ENCODE assay signal across 17 cellular contexts in genomic region chr6:126181173-126181741, GRCh38.
DNase-seq lines count a peak whose midpoint lies in the region; ATAC-seq, FAIRE-seq and TF ChIP-seq lines count a peak whose summit lies in the region.
"Had no signal": no experiment of that assay in that cellular context is flagged by ENCODE, and none has a peak within 500 bp of the region (broad histone marks: within the 10 kb centered on the region; RNA-seq: fewer than 3 reads in every experiment).

No MANE protein-coding gene starts in this region.

- H3K79me2 ChIP-seq in HepG2 (ENCODE audit: insufficient read depth, low read length) (no peaks in the 10 kb centered on the region), mammary epithelial cell (ENCODE audit: insufficient read depth, low read length) (no peaks in the 10 kb centered on the region)

- DNase-seq in HepG2 (ENCODE audit: low spot score) (peak; percentile 67), right lobe of liver (no peak), mammary epithelial cell (peak; percentile 52), mesenchymal stem cell (no peak), uterus (no peak), NOMO-1 treated with dmso at 0.1 percent for 144 hours (lab: John Stamatoyannopoulos, UW; ENCODE audit: unreplicated experiment) (no peak)
- no peak for DNase-seq in activated CD4-positive, alpha-beta T cell treated with anti-CD3 and anti-CD28 coated beads, Interleukin-2, amount 50 U/mL, for 1 hour
- DNase-seq: activated CD4-positive, alpha-beta T cell treated with anti-CD3 and anti-CD28 coated beads, Interleukin-2, amount 10 ng/mL, durations not matched to agents 7 days and 5 days; naive thymus-derived CD4-positive, alpha-beta T cell; NCI-H1048; NCI-H2107; NCI-H510A treated with DMSO at 0.1 percent for 48 hours; pancreas; SIG-M5 had no signal

- H3K9me3 ChIP-seq in HepG2 (ENCODE audit: low read length) = no peaks in the 10 kb centered on the region
- H3K9me3 ChIP-seq in right lobe of liver = no peaks in the 10 kb centered on the region
- H3K9me3 ChIP-seq in mammary epithelial cell (replicated peaks; ENCODE audit: insufficient read depth, low read length) = no peaks in the 10 kb centered on the region
- H3K9me3 ChIP-seq in mesenchymal stem cell (ENCODE audit: control insufficient read depth, low read length) = no peaks in the 10 kb centered on the region
- no peaks in the 10 kb centered on the region for H3K9me3 ChIP-seq in uterus
- H3K9me3 ChIP-seq: pancreas had no signal

- TF ChIP-seq POLR2A in HepG2 (IDR thresholded peaks at IDR 0.05; ENCODE audit: insufficient read depth in 1 of 2, low read depth in 2 of 2, low read length in 2 of 2) (no peak), right lobe of liver (IDR thresholded peaks at IDR 0.05) (no peak), uterus (IDR thresholded peaks at IDR 0.05) (no peak)

- CTCF ChIA-PET in HepG2 (lab: Yijun Ruan, JAX; ENCODE audit: low intra/inter-chr PET ratio, low total read pairs) = no interaction called here
- CTCF ChIA-PET in mammary epithelial cell (lab: Charles Lee; ENCODE audit: low non-redundant PET) = no interaction called here

- POLR2A ChIA-PET in HepG2 (lab: Yijun Ruan, JAX) = no interaction called here

- H2AFZ ChIP-seq in HepG2 (ENCODE audit: low read length) (no peak overlapping the region), mammary epithelial cell (ENCODE audit: low read depth, low read length) (peak overlapping the region; percentile 31), mesenchymal stem cell (ENCODE audit: low read depth, low read length) (no peak overlapping the region)

- BruUV-seq in HepG2 (replicated peaks; lab: Mats Ljungman, UMichigan) = no TSS peak
- BruUV-seq in mammary epithelial cell (replicated peaks; lab: Mats Ljungman, UMichigan) = no TSS peak

- no peak overlapping the region for H2BK12ac ChIP-seq in mesenchymal stem cell (ENCODE audit: low read length in 2 of 2)

- H3K4me3 ChIP-seq in HepG2 (replicated peaks in 1 of 3; ENCODE audit: insufficient read depth in 1 of 3, low read depth in 2 of 3, low read length in 3 of 3) (no peak overlapping the region), right lobe of liver (no peak overlapping the region), mammary epithelial cell (replicated peaks in 1 of 3; ENCODE audit: insufficient read depth in 1 of 3, low read depth in 2 of 3, low read length in 3 of 3) (no peak overlapping the region), mesenchymal stem cell (ENCODE audit: insufficient read depth in 1 of 2, low read depth in 1 of 2, low read length in 2 of 2) (no peak overlapping the region), uterus (no peak overlapping the region)
- H3K4me3 ChIP-seq: pancreas had no signal

- no peak overlapping the region for H2BK15ac ChIP-seq in mesenchymal stem cell (ENCODE audit: low read depth, poor library complexity, severe bottlenecking)

- no peak for ATAC-seq in HepG2
- no peak for ATAC-seq in right lobe of liver
- no peak for ATAC-seq in GM19395 (IDR thresholded peaks at IDR 0.05; ENCODE audit: unreplicated experiment)
- ATAC-seq: naive thymus-derived CD4-positive, alpha-beta T cell; pancreas had no signal

- no peak overlapping the region for H4K8ac ChIP-seq in mesenchymal stem cell (ENCODE audit: low read length)

- H3K4me1 ChIP-seq in HepG2 (ENCODE audit: insufficient read depth, low read length) = peaks cover 25% of the 10 kb centered on the region
- peaks cover 0 to 4% (median 0%) of the 10 kb centered on the region in 4 donors for H3K4me1 ChIP-seq in right lobe of liver
- peaks cover 31% of the 10 kb centered on the region for H3K4me1 ChIP-seq in mammary epithelial cell (ENCODE audit: insufficient read depth, low read length)
- H3K4me1 ChIP-seq in mesenchymal stem cell (ENCODE audit: control insufficient read depth, insufficient read depth, low read depth, low read length) = no peaks in the 10 kb centered on the region
- peaks cover 0 to 9% of the 10 kb centered on the region in 2 donors for H3K4me1 ChIP-seq in uterus
- H3K4me1 ChIP-seq: pancreas had no signal

- TF ChIP-seq RAD21 in HepG2 (CRISPR knock-in tag; IDR thresholded peaks at IDR 0.05) = no peak

- H3K9ac ChIP-seq in HepG2 (ENCODE audit: insufficient read depth, low read depth, low read length) (no peak overlapping the region), mammary epithelial cell (ENCODE audit: insufficient read depth, low read length) (no peak overlapping the region), mesenchymal stem cell (ENCODE audit: low read length) (peak overlapping the region; percentile 3)

- H3K36me3 ChIP-seq in HepG2 (replicated peaks in 1 of 2; ENCODE audit: control insufficient read depth in 1 of 2, insufficient read depth in 2 of 2, low read length in 2 of 2) (peaks cover 3% of the 10 kb centered on the region in 2 experiments; a peak in 2 of 5 replicates), right lobe of liver (no peaks in the 10 kb centered on the region), mammary epithelial cell (ENCODE audit: insufficient read depth, low read length) (no peaks in the 10 kb centered on the region), mesenchymal stem cell (ENCODE audit: control insufficient read depth in 1 of 2, insufficient read depth in 2 of 2, low read depth in 1 of 2, low read length in 2 of 2) (no peaks in the 10 kb centered on the region), uterus (no peaks in the 10 kb centered on the region)
- H3K36me3 ChIP-seq: pancreas had no signal

- H3K79me1 ChIP-seq in mesenchymal stem cell (replicated peaks; ENCODE audit: low read length, poor library complexity, severe bottlenecking) = no peaks in the 10 kb centered on the region

- TF ChIP-seq CTCF in HepG2 (CRISPR knock-in tag; IDR thresholded peaks at IDR 0.05) (no peak), right lobe of liver (IDR thresholded peaks at IDR 0.05) (no peak), mammary epithelial cell (conservative IDR thresholded peaks at IDR 0.05 in 1 of 2, IDR thresholded peaks at IDR 0.05 in 1 of 2; ENCODE audit: extremely low read depth in 1 of 2, insufficient read depth in 1 of 2, low read depth in 1 of 2, low read length in 2 of 2) (no peak), uterus (IDR thresholded peaks at IDR 0.05) (no peak)

- in situ Hi-C loops in HepG2 (cut with HindIII; ENCODE audit: extremely low pct_ligation_motif_present, low pct_unique_long_range_greater_than_20kb) (no loop called here), mammary epithelial cell (cut with MboI; ENCODE audit: low sequenced_read_pairs in 2 of 2) (no loop called here)

- no peak overlapping the region for H2BK5ac ChIP-seq in mesenchymal stem cell (ENCODE audit: low read depth, low read length, poor library complexity, severe bottlenecking)

- H2AK5ac ChIP-seq in mesenchymal stem cell (ENCODE audit: low read length, severe bottlenecking) = no peak overlapping the region

- FAIRE-seq in HepG2 (lab: Jason Lieb, UNC) = no peak

- no peak overlapping the region for H2BK120ac ChIP-seq in mesenchymal stem cell (ENCODE audit: low read depth, low read length)

- dilution Hi-C loops in mammary epithelial cell (cut with HindIII; ENCODE audit: low sequenced_read_pairs) = no loop called here

- intact Hi-C loops in HepG2 (cut with micrococcal nuclease; ENCODE audit: unreplicated experiment) = no loop called here
- intact Hi-C loops in right lobe of liver (cut with DNase I) = no loop called here
- intact Hi-C loops in mammary epithelial cell (cut with micrococcal nuclease) = loop anchor here (5.0 kb wide), 1 partner anchor 536 kb away; no protein-coding TSS in a partner anchor
- intact Hi-C loops in uterus (cut with DNase I; ENCODE audit: low total_unique reads) = no loop called here

- H3K14ac ChIP-seq in mesenchymal stem cell (ENCODE audit: low read length in 2 of 2) = no peak overlapping the region

- no peak overlapping the region for H3K18ac ChIP-seq in mesenchymal stem cell (ENCODE audit: low read depth in 1 of 2, low read length in 2 of 2)

- H3K27ac ChIP-seq in HepG2 (ENCODE audit: extremely low read length, insufficient read depth, low read length) (no peak overlapping the region), right lobe of liver (no peak overlapping the region), mammary epithelial cell (ENCODE audit: insufficient read depth, low read depth, low read length) (peak overlapping the region; percentile 61), mesenchymal stem cell (ENCODE audit: low read length, poor library complexity, severe bottlenecking) (no peak overlapping the region), uterus (peak overlapping the region; percentile 81 to 82)
- H3K27ac ChIP-seq: 22Rv1, HL-60 had no signal

- H3K4me2 ChIP-seq in HepG2 (ENCODE audit: low read depth, low read length) (no peak overlapping the region), mammary epithelial cell (ENCODE audit: insufficient read depth, low read depth, low read length) (peak overlapping the region; percentile 4), mesenchymal stem cell (ENCODE audit: low read length, poor library complexity, severe bottlenecking) (no peak overlapping the region)

- H4K91ac ChIP-seq in mesenchymal stem cell (ENCODE audit: low read length) = no peak overlapping the region

- H3K23ac ChIP-seq in mesenchymal stem cell (ENCODE audit: low read length in 2 of 2) = no peak overlapping the region

- H3K4ac ChIP-seq in mesenchymal stem cell (ENCODE audit: low read depth in 1 of 2, low read length in 2 of 2) = no peak overlapping the region

- TF ChIP-seq EP300 in HepG2 (IDR thresholded peaks at IDR 0.05; ENCODE audit: low read depth in 2 of 2, low read length in 2 of 2) (no peak), HepG2 (CRISPR knock-in tag; IDR thresholded peaks at IDR 0.05; ENCODE audit: borderline replicate concordance) (no peak)

- H3K27me3 ChIP-seq in HepG2 (ENCODE audit: control insufficient read depth in 1 of 2, insufficient read depth in 2 of 2, low read length in 2 of 2) = no peaks in the 10 kb centered on the region
- no peaks in the 10 kb centered on the region for H3K27me3 ChIP-seq in right lobe of liver
- no peaks in the 10 kb centered on the region for H3K27me3 ChIP-seq in mammary epithelial cell (ENCODE audit: insufficient read depth, low read length)
- peaks cover 0 to 3% of the 10 kb centered on the region in 2 experiments for H3K27me3 ChIP-seq in mesenchymal stem cell (ENCODE audit: control insufficient read depth in 1 of 2, insufficient read depth in 1 of 2, low read length in 2 of 2)
- no peaks in the 10 kb centered on the region for H3K27me3 ChIP-seq in uterus
- H3K27me3 ChIP-seq: pancreas had no signal

- H4K20me1 ChIP-seq in HepG2 (ENCODE audit: insufficient read depth, low read length) (no peaks in the 10 kb centered on the region), mammary epithelial cell (ENCODE audit: insufficient read depth, low read length) (no peaks in the 10 kb centered on the region)

TF ChIP-seq in HepG2, 621 proteins besides CTCF, POLR2A, EP300 and RAD21 (continues in another document):
- TF ChIP-seq KLF16 (CRISPR knock-in tag; IDR thresholded peaks at IDR 0.05) = no peak

Comparison
In these comparisons a context has a peak if more than half of its experiments do, and no peak if none do; other contexts are left out.
1. DNase-seq: peak in HepG2 (single experiment) and mammary epithelial cell (single experiment); none in right lobe of liver (0 of 3), mesenchymal stem cell (single experiment), uterus (0 of 2), activated CD4-positive, alpha-beta T cell treated with anti-CD3 and anti-CD28 coated beads, Interleukin-2, amount 50 U/mL, for 1 hour (single experiment) and NOMO-1 treated with dmso at 0.1 percent for 144 hours (single experiment).
2. H3K27ac ChIP-seq: peak in mammary epithelial cell (single experiment) and uterus (2 of 2); none in HepG2 (single experiment), right lobe of liver (0 of 3) and mesenchymal stem cell (single experiment).